Comparison of ENCODE assay signal across 1 cellular context in the genomic region with DNA sequence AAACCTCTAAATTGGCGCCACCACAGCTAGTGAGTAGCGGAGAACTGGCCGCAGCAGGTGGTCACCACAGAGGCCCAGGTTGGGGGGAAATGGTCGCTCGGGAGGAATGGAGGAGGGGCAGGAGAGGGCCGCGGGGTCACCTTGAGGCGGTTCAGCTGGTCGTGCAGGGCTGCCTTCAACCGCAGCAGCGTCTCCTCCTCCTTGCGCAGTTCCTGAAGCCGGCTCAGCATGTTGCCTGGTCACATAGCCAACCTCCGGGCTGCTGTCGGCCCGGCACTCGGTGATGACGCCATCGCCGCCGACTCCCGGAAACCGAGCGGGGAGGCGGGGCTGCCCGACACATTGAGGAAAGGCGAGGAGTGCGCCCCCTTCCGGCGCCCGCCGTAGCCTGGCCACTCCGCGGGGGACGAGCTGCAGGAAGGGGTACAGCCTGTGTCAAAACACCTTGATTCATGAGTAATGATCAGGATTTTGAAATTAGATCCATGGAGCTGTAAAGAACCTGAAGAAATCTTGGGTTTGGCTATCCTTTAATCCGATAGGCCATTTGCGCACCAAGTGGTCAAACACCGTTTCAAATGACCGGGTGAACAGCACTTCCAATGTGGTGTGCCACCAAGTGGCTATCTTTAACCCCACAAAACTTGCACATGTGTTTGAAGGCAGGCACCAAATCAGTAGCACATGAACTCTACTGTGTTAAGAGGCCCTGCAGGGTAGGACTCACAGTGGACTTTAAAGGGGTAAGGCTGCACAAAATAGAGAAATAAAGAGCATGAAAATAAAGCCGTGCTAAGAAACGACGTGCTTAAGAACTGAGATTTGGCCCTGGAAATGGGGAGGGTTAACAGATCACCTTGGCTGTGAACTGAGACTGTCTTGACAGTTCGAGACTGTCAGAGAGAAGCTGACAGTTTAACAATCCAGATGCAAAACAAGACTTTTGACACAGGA.
TF ChIP-seq lines count a peak whose summit lies in the region.

A gene with protein sequence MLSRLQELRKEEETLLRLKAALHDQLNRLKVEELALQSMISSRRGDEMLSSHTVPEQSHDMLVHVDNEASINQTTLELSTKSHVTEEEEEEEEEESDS (minus strand): TSS at position 261 of the 954 bp plus-strand sequence. CDS start 31 bp downstream, at position 230.

TF ChIP-seq in HepG2, 621 proteins besides CTCF, POLR2A, EP300 and RAD21 (continued from another document and continues in another):
- TF ChIP-seq, protein P1, sequence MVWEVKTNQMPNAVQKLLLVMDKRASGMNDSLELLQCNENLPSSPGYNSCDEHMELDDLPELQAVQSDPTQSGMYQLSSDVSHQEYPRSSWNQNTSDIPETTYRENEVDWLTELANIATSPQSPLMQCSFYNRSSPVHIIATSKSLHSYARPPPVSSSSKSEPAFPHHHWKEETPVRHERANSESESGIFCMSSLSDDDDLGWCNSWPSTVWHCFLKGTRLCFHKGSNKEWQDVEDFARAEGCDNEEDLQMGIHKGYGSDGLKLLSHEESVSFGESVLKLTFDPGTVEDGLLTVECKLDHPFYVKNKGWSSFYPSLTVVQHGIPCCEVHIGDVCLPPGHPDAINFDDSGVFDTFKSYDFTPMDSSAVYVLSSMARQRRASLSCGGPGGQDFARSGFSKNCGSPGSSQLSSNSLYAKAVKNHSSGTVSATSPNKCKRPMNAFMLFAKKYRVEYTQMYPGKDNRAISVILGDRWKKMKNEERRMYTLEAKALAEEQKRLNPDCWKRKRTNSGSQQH (CRISPR knock-in tag; IDR thresholded peaks at IDR 0.05; ENCODE audit: low read depth), result no peak; the same call in 1 of the 2 replicates
- TF ChIP-seq, protein P2, sequence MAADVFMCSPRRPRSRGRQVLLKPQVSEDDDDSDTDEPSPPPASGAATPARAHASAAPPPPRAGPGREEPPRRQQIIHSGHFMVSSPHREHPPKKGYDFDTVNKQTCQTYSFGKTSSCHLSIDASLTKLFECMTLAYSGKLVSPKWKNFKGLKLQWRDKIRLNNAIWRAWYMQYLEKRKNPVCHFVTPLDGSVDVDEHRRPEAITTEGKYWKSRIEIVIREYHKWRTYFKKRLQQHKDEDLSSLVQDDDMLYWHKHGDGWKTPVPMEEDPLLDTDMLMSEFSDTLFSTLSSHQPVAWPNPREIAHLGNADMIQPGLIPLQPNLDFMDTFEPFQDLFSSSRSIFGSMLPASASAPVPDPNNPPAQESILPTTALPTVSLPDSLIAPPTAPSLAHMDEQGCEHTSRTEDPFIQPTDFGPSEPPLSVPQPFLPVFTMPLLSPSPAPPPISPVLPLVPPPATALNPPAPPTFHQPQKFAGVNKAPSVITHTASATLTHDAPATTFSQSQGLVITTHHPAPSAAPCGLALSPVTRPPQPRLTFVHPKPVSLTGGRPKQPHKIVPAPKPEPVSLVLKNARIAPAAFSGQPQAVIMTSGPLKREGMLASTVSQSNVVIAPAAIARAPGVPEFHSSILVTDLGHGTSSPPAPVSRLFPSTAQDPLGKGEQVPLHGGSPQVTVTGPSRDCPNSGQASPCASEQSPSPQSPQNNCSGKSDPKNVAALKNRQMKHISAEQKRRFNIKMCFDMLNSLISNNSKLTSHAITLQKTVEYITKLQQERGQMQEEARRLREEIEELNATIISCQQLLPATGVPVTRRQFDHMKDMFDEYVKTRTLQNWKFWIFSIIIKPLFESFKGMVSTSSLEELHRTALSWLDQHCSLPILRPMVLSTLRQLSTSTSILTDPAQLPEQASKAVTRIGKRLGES (CRISPR knock-in tag; IDR thresholded peaks at IDR 0.05; ENCODE audit: borderline replicate concordance), result no peak
- TF ChIP-seq ZBTB7A (CRISPR knock-in tag; IDR thresholded peaks at IDR 0.05) (0 out of 2 replicates have a peak, but pooled peaks have one; percentile 13), ZFP36L2 (CRISPR knock-in tag; IDR thresholded peaks at IDR 0.05) (no peak), EEA1 (CRISPR knock-in tag; IDR thresholded peaks at IDR 0.05; ENCODE audit: borderline replicate concordance) (peak; percentile 31; the same call in 1 of the 2 replicates), TBL1XR1 (IDR thresholded peaks at IDR 0.05; ENCODE audit: borderline replicate concordance, low read length, partially characterized antibody) (peak; percentile 52), PHF20 (CRISPR knock-in tag; IDR thresholded peaks at IDR 0.05) (peak; percentile 98), DNMT3B (CRISPR knock-in tag; conservative IDR thresholded peaks at IDR 0.05) (no peak), SPEN (CRISPR knock-in tag; IDR thresholded peaks at IDR 0.05; ENCODE audit: low read depth) (peak; percentile 75), KDM4B (CRISPR knock-in tag; IDR thresholded peaks at IDR 0.05) (0 out of 2 replicates have a peak, but pooled peaks have one; percentile 59), PHF8 (CRISPR knock-in tag; IDR thresholded peaks at IDR 0.05) (peak; percentile 80), RBAK (CRISPR knock-in tag; IDR thresholded peaks at IDR 0.05) (0 out of 2 replicates have a peak, but pooled peaks have one; percentile 56), SNAI1 (CRISPR knock-in tag; IDR thresholded peaks at IDR 0.05; ENCODE audit: borderline replicate concordance) (no peak), CHD4 (IDR thresholded peaks at IDR 0.05; ENCODE audit: borderline replicate concordance, low read length) (no peak), YY1 (IDR thresholded peaks at IDR 0.05; ENCODE audit: insufficient read depth, insufficient replicate concordance, low read depth, low read length) (peak; percentile 66), HNRNPUL1 (IDR thresholded peaks at IDR 0.05; ENCODE audit: low read depth, low read length) (peak; percentile 60; the same call in 1 of the 2 replicates), ZNF878 (CRISPR knock-in tag; IDR thresholded peaks at IDR 0.05) (peak; percentile 92; the same call in 1 of the 2 replicates), ASH2L (IDR thresholded peaks at IDR 0.05; ENCODE audit: insufficient read length, low read depth, low read length) (peak; percentile 82), TOPORS (CRISPR knock-in tag; IDR thresholded peaks at IDR 0.05) (0 out of 2 replicates have a peak, but pooled peaks have one; percentile 83), CC2D1A (CRISPR knock-in tag; IDR thresholded peaks at IDR 0.05) (0 out of 2 replicates have a peak, but pooled peaks have one; percentile 71), CENPT (CRISPR knock-in tag; IDR thresholded peaks at IDR 0.05; ENCODE audit: low read depth) (0 out of 2 replicates have a peak, but pooled peaks have one; percentile 61), ZNF235 (CRISPR knock-in tag; IDR thresholded peaks at IDR 0.05; ENCODE audit: borderline replicate concordance) (peak; percentile 52; the same call in 1 of the 2 replicates), ZNF136 (CRISPR knock-in tag; IDR thresholded peaks at IDR 0.05; ENCODE audit: low read depth) (no peak), ZSCAN31 (CRISPR knock-in tag; IDR thresholded peaks at IDR 0.05; ENCODE audit: low read depth) (peak; percentile 82), ZNF282 (IDR thresholded peaks at IDR 0.05; ENCODE audit: partially characterized antibody) (no peak), MBNL3 (CRISPR knock-in tag; conservative IDR thresholded peaks at IDR 0.05) (no peak), ISL2 (CRISPR knock-in tag; IDR thresholded peaks at IDR 0.05) (peak; percentile 69), SOX6 (IDR thresholded peaks at IDR 0.05) (no peak), SOX6 (CRISPR knock-in tag; IDR thresholded peaks at IDR 0.05) (peak; percentile 81), RFX5 (IDR thresholded peaks at IDR 0.05; ENCODE audit: low read depth, low read length) (no peak), ZNF570 (CRISPR knock-in tag; IDR thresholded peaks at IDR 0.05; ENCODE audit: borderline replicate concordance) (no peak), KDM2A (CRISPR knock-in tag; IDR thresholded peaks at IDR 0.05; ENCODE audit: borderline replicate concordance, low read depth) (peak; percentile 100), ZNF230 (CRISPR knock-in tag; IDR thresholded peaks at IDR 0.05) (no peak), ZNF652 (CRISPR knock-in tag; IDR thresholded peaks at IDR 0.05; ENCODE audit: borderline replicate concordance, low read depth) (peak; percentile 49; the same call in 1 of the 2 replicates), ZIK1 (CRISPR knock-in tag; IDR thresholded peaks at IDR 0.05; ENCODE audit: borderline replicate concordance, low read depth) (0 out of 2 replicates have a peak, but pooled peaks have one; percentile 75), KDM6A (CRISPR knock-in tag; IDR thresholded peaks at IDR 0.05; ENCODE audit: low read depth) (no peak; the same call in 1 of the 2 replicates), SETDB1 (CRISPR knock-in tag; IDR thresholded peaks at IDR 0.05; ENCODE audit: borderline replicate concordance) (no peak)
- TF ChIP-seq, protein P3, sequence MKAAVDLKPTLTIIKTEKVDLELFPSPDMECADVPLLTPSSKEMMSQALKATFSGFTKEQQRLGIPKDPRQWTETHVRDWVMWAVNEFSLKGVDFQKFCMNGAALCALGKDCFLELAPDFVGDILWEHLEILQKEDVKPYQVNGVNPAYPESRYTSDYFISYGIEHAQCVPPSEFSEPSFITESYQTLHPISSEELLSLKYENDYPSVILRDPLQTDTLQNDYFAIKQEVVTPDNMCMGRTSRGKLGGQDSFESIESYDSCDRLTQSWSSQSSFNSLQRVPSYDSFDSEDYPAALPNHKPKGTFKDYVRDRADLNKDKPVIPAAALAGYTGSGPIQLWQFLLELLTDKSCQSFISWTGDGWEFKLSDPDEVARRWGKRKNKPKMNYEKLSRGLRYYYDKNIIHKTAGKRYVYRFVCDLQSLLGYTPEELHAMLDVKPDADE (CRISPR knock-in tag; IDR thresholded peaks at IDR 0.05), result no peak
- TF ChIP-seq, protein P4, sequence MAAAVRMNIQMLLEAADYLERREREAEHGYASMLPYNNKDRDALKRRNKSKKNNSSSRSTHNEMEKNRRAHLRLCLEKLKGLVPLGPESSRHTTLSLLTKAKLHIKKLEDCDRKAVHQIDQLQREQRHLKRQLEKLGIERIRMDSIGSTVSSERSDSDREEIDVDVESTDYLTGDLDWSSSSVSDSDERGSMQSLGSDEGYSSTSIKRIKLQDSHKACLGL (CRISPR knock-in tag; IDR thresholded peaks at IDR 0.05), result peak; percentile 87; the same call in 1 of the 2 replicates
- TF ChIP-seq, protein P5, sequence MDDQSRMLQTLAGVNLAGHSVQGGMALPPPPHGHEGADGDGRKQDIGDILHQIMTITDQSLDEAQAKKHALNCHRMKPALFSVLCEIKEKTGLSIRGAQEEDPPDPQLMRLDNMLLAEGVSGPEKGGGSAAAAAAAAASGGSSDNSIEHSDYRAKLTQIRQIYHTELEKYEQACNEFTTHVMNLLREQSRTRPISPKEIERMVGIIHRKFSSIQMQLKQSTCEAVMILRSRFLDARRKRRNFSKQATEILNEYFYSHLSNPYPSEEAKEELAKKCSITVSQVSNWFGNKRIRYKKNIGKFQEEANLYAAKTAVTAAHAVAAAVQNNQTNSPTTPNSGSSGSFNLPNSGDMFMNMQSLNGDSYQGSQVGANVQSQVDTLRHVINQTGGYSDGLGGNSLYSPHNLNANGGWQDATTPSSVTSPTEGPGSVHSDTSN (CRISPR knock-in tag; IDR thresholded peaks at IDR 0.05; ENCODE audit: borderline replicate concordance), result no peak
- TF ChIP-seq, protein P6, sequence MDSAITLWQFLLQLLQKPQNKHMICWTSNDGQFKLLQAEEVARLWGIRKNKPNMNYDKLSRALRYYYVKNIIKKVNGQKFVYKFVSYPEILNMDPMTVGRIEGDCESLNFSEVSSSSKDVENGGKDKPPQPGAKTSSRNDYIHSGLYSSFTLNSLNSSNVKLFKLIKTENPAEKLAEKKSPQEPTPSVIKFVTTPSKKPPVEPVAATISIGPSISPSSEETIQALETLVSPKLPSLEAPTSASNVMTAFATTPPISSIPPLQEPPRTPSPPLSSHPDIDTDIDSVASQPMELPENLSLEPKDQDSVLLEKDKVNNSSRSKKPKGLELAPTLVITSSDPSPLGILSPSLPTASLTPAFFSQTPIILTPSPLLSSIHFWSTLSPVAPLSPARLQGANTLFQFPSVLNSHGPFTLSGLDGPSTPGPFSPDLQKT (CRISPR knock-in tag; IDR thresholded peaks at IDR 0.05; ENCODE audit: borderline replicate concordance), result no peak
- TF ChIP-seq, protein P7, sequence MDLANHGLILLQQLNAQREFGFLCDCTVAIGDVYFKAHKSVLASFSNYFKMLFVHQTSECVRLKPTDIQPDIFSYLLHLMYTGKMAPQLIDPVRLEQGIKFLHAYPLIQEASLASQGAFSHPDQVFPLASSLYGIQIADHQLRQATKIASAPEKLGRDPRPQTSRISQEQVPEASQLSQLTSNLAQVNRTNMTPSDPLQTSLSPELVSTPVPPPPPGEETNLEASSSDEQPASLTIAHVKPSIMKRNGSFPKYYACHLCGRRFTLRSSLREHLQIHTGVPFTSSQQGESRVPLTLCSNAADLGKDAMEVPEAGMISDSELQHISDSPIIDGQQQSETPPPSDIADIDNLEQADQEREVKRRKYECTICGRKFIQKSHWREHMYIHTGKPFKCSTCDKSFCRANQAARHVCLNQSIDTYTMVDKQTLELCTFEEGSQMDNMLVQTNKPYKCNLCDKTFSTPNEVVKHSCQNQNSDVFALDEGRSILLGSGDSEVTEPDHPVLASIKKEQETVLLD (CRISPR knock-in tag; IDR thresholded peaks at IDR 0.05; ENCODE audit: low read depth), result no peak
- TF ChIP-seq, protein P8, sequence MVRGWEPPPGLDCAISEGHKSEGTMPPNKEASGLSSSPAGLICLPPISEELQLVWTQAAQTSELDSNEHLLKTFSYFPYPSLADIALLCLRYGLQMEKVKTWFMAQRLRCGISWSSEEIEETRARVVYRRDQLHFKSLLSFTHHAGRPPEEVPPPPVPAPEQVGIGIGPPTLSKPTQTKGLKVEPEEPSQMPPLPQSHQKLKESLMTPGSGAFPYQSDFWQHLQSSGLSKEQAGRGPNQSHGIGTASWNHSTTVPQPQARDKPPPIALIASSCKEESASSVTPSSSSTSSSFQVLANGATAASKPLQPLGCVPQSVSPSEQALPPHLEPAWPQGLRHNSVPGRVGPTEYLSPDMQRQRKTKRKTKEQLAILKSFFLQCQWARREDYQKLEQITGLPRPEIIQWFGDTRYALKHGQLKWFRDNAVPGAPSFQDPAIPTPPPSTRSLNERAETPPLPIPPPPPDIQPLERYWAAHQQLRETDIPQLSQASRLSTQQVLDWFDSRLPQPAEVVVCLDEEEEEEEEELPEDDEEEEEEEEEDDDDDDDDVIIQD (CRISPR knock-in tag; IDR thresholded peaks at IDR 0.05; ENCODE audit: low read depth), result no peak; the same call in 1 of the 2 replicates
- TF ChIP-seq, protein P9, sequence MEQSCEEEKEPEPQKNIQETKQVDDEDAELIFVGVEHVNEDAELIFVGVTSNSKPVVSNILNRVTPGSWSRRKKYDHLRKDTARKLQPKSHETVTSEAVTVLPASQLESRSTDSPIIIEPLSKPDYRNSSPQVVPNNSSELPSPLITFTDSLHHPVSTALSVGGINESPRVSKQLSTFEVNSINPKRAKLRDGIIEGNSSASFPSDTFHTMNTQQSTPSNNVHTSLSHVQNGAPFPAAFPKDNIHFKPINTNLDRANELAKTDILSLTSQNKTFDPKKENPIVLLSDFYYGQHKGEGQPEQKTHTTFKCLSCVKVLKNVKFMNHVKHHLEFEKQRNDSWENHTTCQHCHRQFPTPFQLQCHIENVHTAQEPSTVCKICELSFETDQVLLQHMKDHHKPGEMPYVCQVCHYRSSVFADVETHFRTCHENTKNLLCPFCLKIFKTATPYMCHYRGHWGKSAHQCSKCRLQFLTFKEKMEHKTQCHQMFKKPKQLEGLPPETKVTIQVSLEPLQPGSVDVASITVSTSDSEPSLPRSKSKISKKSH (CRISPR knock-in tag; IDR thresholded peaks at IDR 0.05; ENCODE audit: borderline replicate concordance), result peak; percentile 74; the same call in 1 of the 2 replicates
